ENCODE assay signal across 13 cellular contexts in genomic region chr22:28930357-28931007, GRCh38. TPM values are rescaled to one million over a fixed set of nuclear protein-coding genes. Genes with fewer than 3 reads are reported as not detected.
DNase-seq lines count a peak whose midpoint lies in the region; ATAC-seq and TF ChIP-seq lines count a peak whose summit lies in the region.
"Had no signal": no experiment of that assay in that cellular context is flagged by ENCODE, and none has a peak within 500 bp of the region (broad histone marks: within the 10 kb centered on the region; RNA-seq: fewer than 3 reads in every experiment).

No MANE protein-coding gene starts in this region.

- peaks cover 6% of the 10 kb centered on the region; the same call in 1 of the 2 replicates for H3K4me1 Mint-ChIP-seq in HFFc6 (ENCODE audit: low read depth)

- no peaks in the 10 kb centered on the region for H3K27me3 Mint-ChIP-seq in HFFc6 (ENCODE audit: insufficient read depth)

- H3K9me3 Mint-ChIP-seq in HFFc6, result no peaks in the 10 kb centered on the region

- H3K27ac Mint-ChIP-seq in HFFc6, result no peak overlapping the region
- H3K27ac Mint-ChIP-seq: activated CD8-positive, alpha-beta T cell treated with anti-CD3 and anti-CD28 coated beads, Interleukin-2, amount 10 ng/mL, durations not matched to agents 7 days and 5 days; CD4-positive, CD25-positive, alpha-beta regulatory T cell had no signal

- ATAC-seq in esophagus mucosa, result peak; percentile 57
- ATAC-seq: activated CD8-positive, alpha-beta T cell treated with anti-CD3 and anti-CD28 coated beads, Interleukin-2, amount 10 ng/mL, durations not matched to agents 7 days and 5 days had no signal

- no peak for TF ChIP-seq CTCF in HFFc6 (IDR thresholded peaks at IDR 0.05)

- no peak overlapping the region for H3K4me3 Mint-ChIP-seq in HFFc6
- H3K4me3 Mint-ChIP-seq: activated CD8-positive, alpha-beta T cell treated with anti-CD3 and anti-CD28 coated beads, Interleukin-2, amount 10 ng/mL, durations not matched to agents 7 days and 5 days; CD4-positive, CD25-positive, alpha-beta regulatory T cell had no signal

- H3K36me3 Mint-ChIP-seq in HFFc6 (ENCODE audit: low read depth), result no peaks in the 10 kb centered on the region
- H3K36me3 Mint-ChIP-seq: CD4-positive, CD25-positive, alpha-beta regulatory T cell had no signal

- peak; percentile 52 for DNase-seq in HK-2 (ENCODE audit: unreplicated experiment)
- peak; percentile 37 for DNase-seq in NCI-H446 treated with DMSO at 0.1 percent for 48 hours (lab: John Stamatoyannopoulos, UW)
- peak; percentile 24 for DNase-seq in occipital lobe (lab: John Stamatoyannopoulos, UW)
- DNase-seq in NCI-H2227 (lab: John Stamatoyannopoulos, UW; ENCODE audit: unreplicated experiment), result no peak
- DNase-seq in HFFc6, result no peak
- DNase-seq in stimulated activated CD4-positive, alpha-beta T cell treated with anti-CD3 and anti-CD28 coated beads, Interleukin-12 subunit alpha, Interleukin-12 subunit beta, amount 100 ng/mL, for 4 hours, result no peak
- DNase-seq: activated CD8-positive, alpha-beta T cell treated with anti-CD3 and anti-CD28 coated beads, Interleukin-2, amount 10 ng/mL, durations not matched to agents 7 days and 5 days; CD4-positive, CD25-positive, alpha-beta regulatory T cell; NCI-H1930; Peyer's patch; sigmoid colon; substantia nigra had no signal

RNA-seq across cellular contexts. Expression of gene ZNRF3, which starts 47.1 kb away (rescaled TPM):
- total RNA-seq in esophagus mucosa (6.4 TPM), occipital lobe (8.1 TPM)
- total RNA-seq in HFFc6 (2021; fragmentation: NEBNext Ultra II Directional; extraction: Animal tissue kit (Norgen Biotek cat#: 25700)), result 1 to 10 TPM; 3.3 to 4.7 (median 3.6) TPM

Comparison
In these comparisons a context has a peak if more than half of its experiments do, and no peak if none do; other contexts are left out.
1. DNase-seq: peak in HK-2 (single experiment), NCI-H446 treated with DMSO at 0.1 percent for 48 hours (single experiment) and occipital lobe (single experiment); none in NCI-H2227 (single experiment), HFFc6 (single experiment) and stimulated activated CD4-positive, alpha-beta T cell treated with anti-CD3 and anti-CD28 coated beads, Interleukin-12 subunit alpha, Interleukin-12 subunit beta, amount 100 ng/mL, for 4 hours (single experiment).